In genomic region chr3:33636125-33636855, GRCh38 we compare ENCODE assay signal across 8 cellular contexts.
A peak's percentile ranks its signal among the peaks of the same experiment; 100 is the strongest.
DNase-seq lines count a peak whose midpoint lies in the region; ATAC-seq and TF ChIP-seq lines count a peak whose summit lies in the region.

No MANE protein-coding gene starts in this region.

- WGBS in transverse colon (ENCODE audit: low coverage in 1 of 2), 2 donors = 57 to 61% methylated on average over 6 of the region's 6 CpGs

- in situ Hi-C loops in transverse colon (cut with MboI; ENCODE audit: low pct_ligation_motif_present in 1 of 4, low pct_unique_long_range_greater_than_20kb in 1 of 4, low sequenced_read_pairs in 3 of 4) = loop anchor here (5.0 to 10.0 kb wide), 2 partner anchors 149 to 151 kb away; no protein-coding TSS in a partner anchor

- no peak overlapping the region for H3K4me3 ChIP-seq in transverse colon

- TF ChIP-seq POLR2A in transverse colon (IDR thresholded peaks at IDR 0.05) = no peak

- no peaks in the 10 kb centered on the region for H3K27me3 ChIP-seq in transverse colon

- intact Hi-C loops in natural killer cell (cut with micrococcal nuclease) = loop anchor here (1.0 kb wide), 3 partner anchors 80 to 151 kb away; no protein-coding TSS in a partner anchor
- intact Hi-C loops in transverse colon (cut with DNase I; ENCODE audit: low total_unique reads) = loop anchor here (5.0 kb wide), 1 partner anchor 151 kb away; no protein-coding TSS in a partner anchor

- peaks cover 0 to 9% (median 3%) of the 10 kb centered on the region in 4 donors for H3K4me1 ChIP-seq in transverse colon

- no peaks in the 10 kb centered on the region for H3K36me3 Mint-ChIP-seq in natural killer cell
- H3K36me3 Mint-ChIP-seq in natural killer cell treated with Interleukin-12 subunit alpha and Interleukin-12 subunit beta and Interleukin-15 and Interleukin-18, amount 100 ng/mL, for 72 hours = no peaks in the 10 kb centered on the region
- no peaks in the 10 kb centered on the region for H3K36me3 Mint-ChIP-seq in activated T-cell treated with anti-CD3 and anti-CD28 coated beads, Interleukin-2, amount 50 U/mL, for 72 hours (ENCODE audit: insufficient read depth in 2 of 2)

- H3K4me3 Mint-ChIP-seq in natural killer cell = no peak overlapping the region
- H3K4me3 Mint-ChIP-seq in natural killer cell treated with Interleukin-12 subunit alpha and Interleukin-12 subunit beta and Interleukin-15 and Interleukin-18, amount 100 ng/mL, for 72 hours = no peak overlapping the region
- H3K4me3 Mint-ChIP-seq in activated T-cell treated with anti-CD3 and anti-CD28 coated beads, Interleukin-2, amount 50 U/mL, for 72 hours = no peak overlapping the region

- DNase-seq in natural killer cell (no peak), NCI-H2029 (lab: John Stamatoyannopoulos, UW) (peak; percentile 52), amniotic epithelial cell (ENCODE audit: low read depth) (peak; percentile 77), iPS-NIHi7 (ENCODE audit: extremely low spot score) (peak; percentile 49), transverse colon (no peak), NK-92 (lab: John Stamatoyannopoulos, UW; ENCODE audit: unreplicated experiment) (no peak)
- no peak for DNase-seq in natural killer cell treated with Interleukin-12 subunit alpha and Interleukin-12 subunit beta and Interleukin-15 and Interleukin-18, amount 100 ng/mL, for 72 hours (ENCODE audit: low spot score)
- DNase-seq in activated T-cell treated with anti-CD3 and anti-CD28 coated beads, Interleukin-2, amount 50 U/mL, for 72 hours = no peak

- TF ChIP-seq CTCF in natural killer cell (IDR thresholded peaks at IDR 0.05) (peak; percentile 73), transverse colon (IDR thresholded peaks at IDR 0.05) (peak; percentile 54 to 63 (median 57))

- H3K9me3 Mint-ChIP-seq in natural killer cell = no peaks in the 10 kb centered on the region
- H3K9me3 Mint-ChIP-seq in natural killer cell treated with Interleukin-12 subunit alpha and Interleukin-12 subunit beta and Interleukin-15 and Interleukin-18, amount 100 ng/mL, for 72 hours = no peaks in the 10 kb centered on the region
- no peaks in the 10 kb centered on the region for H3K9me3 Mint-ChIP-seq in activated T-cell treated with anti-CD3 and anti-CD28 coated beads, Interleukin-2, amount 50 U/mL, for 72 hours

- H3K36me3 ChIP-seq in transverse colon = no peaks in the 10 kb centered on the region

- no peaks in the 10 kb centered on the region for H3K27me3 Mint-ChIP-seq in natural killer cell (ENCODE audit: low read depth in 2 of 2)
- H3K27me3 Mint-ChIP-seq in natural killer cell treated with Interleukin-12 subunit alpha and Interleukin-12 subunit beta and Interleukin-15 and Interleukin-18, amount 100 ng/mL, for 72 hours = no peaks in the 10 kb centered on the region
- H3K27me3 Mint-ChIP-seq in activated T-cell treated with anti-CD3 and anti-CD28 coated beads, Interleukin-2, amount 50 U/mL, for 72 hours (ENCODE audit: low read depth) = no peaks in the 10 kb centered on the region

- no peak for TF ChIP-seq EP300 in transverse colon (IDR thresholded peaks at IDR 0.05; ENCODE audit: low read depth)

- H3K27ac ChIP-seq in transverse colon = no peak overlapping the region

- peak overlapping the region; percentile 34 to 37 for H3K27ac Mint-ChIP-seq in natural killer cell
- peak overlapping the region in 1 of 2 donors; percentile 75 for H3K27ac Mint-ChIP-seq in natural killer cell treated with Interleukin-12 subunit alpha and Interleukin-12 subunit beta and Interleukin-15 and Interleukin-18, amount 100 ng/mL, for 72 hours
- H3K27ac Mint-ChIP-seq in activated T-cell treated with anti-CD3 and anti-CD28 coated beads, Interleukin-2, amount 50 U/mL, for 72 hours = no peak overlapping the region

- peak in 2 of 3 donors; percentile 48 to 70 for ATAC-seq in natural killer cell
- ATAC-seq in natural killer cell treated with Interleukin-12 subunit alpha and Interleukin-12 subunit beta and Interleukin-15 and Interleukin-18, amount 100 ng/mL, for 72 hours = no peak
- no peak for ATAC-seq in activated T-cell treated with anti-CD3 and anti-CD28 coated beads, Interleukin-2, amount 50 U/mL, for 72 hours (replicated peaks in 1 of 2)

- peaks cover 0 to 15% of the 10 kb centered on the region in 2 donors for H3K4me1 Mint-ChIP-seq in natural killer cell
- peaks cover 0 to 3% of the 10 kb centered on the region in 2 donors for H3K4me1 Mint-ChIP-seq in natural killer cell treated with Interleukin-12 subunit alpha and Interleukin-12 subunit beta and Interleukin-15 and Interleukin-18, amount 100 ng/mL, for 72 hours (ENCODE audit: low read depth in 2 of 2)
- peaks cover 4% of the 10 kb centered on the region for H3K4me1 Mint-ChIP-seq in activated T-cell treated with anti-CD3 and anti-CD28 coated beads, Interleukin-2, amount 50 U/mL, for 72 hours (ENCODE audit: low read depth)

- no peaks in the 10 kb centered on the region for H3K9me3 ChIP-seq in transverse colon

Comparison
In these comparisons a context has a peak if more than half of its experiments do, and no peak if none do; other contexts are left out.
1. ATAC-seq: peak in natural killer cell (2 of 3); none in natural killer cell treated with Interleukin-12 subunit alpha and Interleukin-12 subunit beta and Interleukin-15 and Interleukin-18, amount 100 ng/mL, for 72 hours (0 of 2) and activated T-cell treated with anti-CD3 and anti-CD28 coated beads, Interleukin-2, amount 50 U/mL, for 72 hours (0 of 2).
2. DNase-seq: peak in NCI-H2029 (single experiment), amniotic epithelial cell (single experiment) and iPS-NIHi7 (single experiment); none in natural killer cell (single experiment), natural killer cell treated with Interleukin-12 subunit alpha and Interleukin-12 subunit beta and Interleukin-15 and Interleukin-18, amount 100 ng/mL, for 72 hours (single experiment), transverse colon (single experiment), activated T-cell treated with anti-CD3 and anti-CD28 coated beads, Interleukin-2, amount 50 U/mL, for 72 hours (0 of 2) and NK-92 (single experiment).